Comparison of ENCODE assay signal across 1 cellular context in the genomic region with DNA sequence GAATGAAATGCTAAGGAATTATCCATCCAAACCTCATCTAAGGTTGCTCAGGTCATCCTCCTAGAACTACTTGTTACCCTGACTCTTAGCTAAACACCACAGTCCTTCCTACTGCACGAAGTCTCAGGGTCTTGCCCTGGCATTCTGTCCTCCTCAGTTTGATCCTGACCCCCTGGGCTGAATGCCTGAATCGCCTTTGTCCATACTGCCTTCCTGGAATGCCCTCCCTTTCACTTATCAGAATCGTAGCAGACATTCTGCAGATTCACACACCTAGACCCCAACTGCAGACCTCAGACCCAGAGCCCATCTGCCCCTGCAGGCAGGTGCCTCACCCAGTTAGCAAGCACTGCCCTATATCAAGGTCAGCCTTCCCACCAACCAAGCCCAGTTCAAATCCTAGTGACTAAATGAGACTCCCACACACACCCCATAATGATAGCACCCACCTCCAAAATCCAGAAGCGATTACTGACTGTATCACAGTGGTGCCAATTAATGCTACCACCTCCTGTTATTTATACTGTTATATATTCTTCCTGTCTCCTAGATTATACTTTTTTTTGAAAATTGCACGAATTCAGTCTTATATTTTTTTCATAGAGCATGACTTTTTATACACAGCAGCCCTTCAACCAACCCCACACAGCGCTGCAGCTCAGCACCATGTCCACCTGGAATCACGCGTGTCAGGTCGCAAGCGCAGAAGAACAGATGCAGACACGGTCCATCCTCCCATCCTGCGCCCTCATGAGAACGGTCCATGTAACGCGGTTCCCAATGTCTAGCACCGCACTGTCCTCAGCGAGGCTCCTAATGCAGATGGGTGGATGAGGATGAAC.
TF ChIP-seq lines count a peak whose summit lies in the region.

No MANE protein-coding gene starts in this region.

TF ChIP-seq in GM23338, 12 proteins besides CTCF, POLR2A, EP300 and RAD21 (continued from another document):
- TF ChIP-seq, protein P1, sequence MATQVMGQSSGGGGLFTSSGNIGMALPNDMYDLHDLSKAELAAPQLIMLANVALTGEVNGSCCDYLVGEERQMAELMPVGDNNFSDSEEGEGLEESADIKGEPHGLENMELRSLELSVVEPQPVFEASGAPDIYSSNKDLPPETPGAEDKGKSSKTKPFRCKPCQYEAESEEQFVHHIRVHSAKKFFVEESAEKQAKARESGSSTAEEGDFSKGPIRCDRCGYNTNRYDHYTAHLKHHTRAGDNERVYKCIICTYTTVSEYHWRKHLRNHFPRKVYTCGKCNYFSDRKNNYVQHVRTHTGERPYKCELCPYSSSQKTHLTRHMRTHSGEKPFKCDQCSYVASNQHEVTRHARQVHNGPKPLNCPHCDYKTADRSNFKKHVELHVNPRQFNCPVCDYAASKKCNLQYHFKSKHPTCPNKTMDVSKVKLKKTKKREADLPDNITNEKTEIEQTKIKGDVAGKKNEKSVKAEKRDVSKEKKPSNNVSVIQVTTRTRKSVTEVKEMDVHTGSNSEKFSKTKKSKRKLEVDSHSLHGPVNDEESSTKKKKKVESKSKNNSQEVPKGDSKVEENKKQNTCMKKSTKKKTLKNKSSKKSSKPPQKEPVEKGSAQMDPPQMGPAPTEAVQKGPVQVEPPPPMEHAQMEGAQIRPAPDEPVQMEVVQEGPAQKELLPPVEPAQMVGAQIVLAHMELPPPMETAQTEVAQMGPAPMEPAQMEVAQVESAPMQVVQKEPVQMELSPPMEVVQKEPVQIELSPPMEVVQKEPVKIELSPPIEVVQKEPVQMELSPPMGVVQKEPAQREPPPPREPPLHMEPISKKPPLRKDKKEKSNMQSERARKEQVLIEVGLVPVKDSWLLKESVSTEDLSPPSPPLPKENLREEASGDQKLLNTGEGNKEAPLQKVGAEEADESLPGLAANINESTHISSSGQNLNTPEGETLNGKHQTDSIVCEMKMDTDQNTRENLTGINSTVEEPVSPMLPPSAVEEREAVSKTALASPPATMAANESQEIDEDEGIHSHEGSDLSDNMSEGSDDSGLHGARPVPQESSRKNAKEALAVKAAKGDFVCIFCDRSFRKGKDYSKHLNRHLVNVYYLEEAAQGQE (IDR thresholded peaks at IDR 0.05; ENCODE audit: unreplicated experiment): no peak
- TF ChIP-seq ZNF114 (CRISPR knock-in tag; IDR thresholded peaks at IDR 0.05) (no peak), STAT1 (IDR thresholded peaks at IDR 0.05; ENCODE audit: unreplicated experiment) (no peak)
- TF ChIP-seq, protein P2, sequence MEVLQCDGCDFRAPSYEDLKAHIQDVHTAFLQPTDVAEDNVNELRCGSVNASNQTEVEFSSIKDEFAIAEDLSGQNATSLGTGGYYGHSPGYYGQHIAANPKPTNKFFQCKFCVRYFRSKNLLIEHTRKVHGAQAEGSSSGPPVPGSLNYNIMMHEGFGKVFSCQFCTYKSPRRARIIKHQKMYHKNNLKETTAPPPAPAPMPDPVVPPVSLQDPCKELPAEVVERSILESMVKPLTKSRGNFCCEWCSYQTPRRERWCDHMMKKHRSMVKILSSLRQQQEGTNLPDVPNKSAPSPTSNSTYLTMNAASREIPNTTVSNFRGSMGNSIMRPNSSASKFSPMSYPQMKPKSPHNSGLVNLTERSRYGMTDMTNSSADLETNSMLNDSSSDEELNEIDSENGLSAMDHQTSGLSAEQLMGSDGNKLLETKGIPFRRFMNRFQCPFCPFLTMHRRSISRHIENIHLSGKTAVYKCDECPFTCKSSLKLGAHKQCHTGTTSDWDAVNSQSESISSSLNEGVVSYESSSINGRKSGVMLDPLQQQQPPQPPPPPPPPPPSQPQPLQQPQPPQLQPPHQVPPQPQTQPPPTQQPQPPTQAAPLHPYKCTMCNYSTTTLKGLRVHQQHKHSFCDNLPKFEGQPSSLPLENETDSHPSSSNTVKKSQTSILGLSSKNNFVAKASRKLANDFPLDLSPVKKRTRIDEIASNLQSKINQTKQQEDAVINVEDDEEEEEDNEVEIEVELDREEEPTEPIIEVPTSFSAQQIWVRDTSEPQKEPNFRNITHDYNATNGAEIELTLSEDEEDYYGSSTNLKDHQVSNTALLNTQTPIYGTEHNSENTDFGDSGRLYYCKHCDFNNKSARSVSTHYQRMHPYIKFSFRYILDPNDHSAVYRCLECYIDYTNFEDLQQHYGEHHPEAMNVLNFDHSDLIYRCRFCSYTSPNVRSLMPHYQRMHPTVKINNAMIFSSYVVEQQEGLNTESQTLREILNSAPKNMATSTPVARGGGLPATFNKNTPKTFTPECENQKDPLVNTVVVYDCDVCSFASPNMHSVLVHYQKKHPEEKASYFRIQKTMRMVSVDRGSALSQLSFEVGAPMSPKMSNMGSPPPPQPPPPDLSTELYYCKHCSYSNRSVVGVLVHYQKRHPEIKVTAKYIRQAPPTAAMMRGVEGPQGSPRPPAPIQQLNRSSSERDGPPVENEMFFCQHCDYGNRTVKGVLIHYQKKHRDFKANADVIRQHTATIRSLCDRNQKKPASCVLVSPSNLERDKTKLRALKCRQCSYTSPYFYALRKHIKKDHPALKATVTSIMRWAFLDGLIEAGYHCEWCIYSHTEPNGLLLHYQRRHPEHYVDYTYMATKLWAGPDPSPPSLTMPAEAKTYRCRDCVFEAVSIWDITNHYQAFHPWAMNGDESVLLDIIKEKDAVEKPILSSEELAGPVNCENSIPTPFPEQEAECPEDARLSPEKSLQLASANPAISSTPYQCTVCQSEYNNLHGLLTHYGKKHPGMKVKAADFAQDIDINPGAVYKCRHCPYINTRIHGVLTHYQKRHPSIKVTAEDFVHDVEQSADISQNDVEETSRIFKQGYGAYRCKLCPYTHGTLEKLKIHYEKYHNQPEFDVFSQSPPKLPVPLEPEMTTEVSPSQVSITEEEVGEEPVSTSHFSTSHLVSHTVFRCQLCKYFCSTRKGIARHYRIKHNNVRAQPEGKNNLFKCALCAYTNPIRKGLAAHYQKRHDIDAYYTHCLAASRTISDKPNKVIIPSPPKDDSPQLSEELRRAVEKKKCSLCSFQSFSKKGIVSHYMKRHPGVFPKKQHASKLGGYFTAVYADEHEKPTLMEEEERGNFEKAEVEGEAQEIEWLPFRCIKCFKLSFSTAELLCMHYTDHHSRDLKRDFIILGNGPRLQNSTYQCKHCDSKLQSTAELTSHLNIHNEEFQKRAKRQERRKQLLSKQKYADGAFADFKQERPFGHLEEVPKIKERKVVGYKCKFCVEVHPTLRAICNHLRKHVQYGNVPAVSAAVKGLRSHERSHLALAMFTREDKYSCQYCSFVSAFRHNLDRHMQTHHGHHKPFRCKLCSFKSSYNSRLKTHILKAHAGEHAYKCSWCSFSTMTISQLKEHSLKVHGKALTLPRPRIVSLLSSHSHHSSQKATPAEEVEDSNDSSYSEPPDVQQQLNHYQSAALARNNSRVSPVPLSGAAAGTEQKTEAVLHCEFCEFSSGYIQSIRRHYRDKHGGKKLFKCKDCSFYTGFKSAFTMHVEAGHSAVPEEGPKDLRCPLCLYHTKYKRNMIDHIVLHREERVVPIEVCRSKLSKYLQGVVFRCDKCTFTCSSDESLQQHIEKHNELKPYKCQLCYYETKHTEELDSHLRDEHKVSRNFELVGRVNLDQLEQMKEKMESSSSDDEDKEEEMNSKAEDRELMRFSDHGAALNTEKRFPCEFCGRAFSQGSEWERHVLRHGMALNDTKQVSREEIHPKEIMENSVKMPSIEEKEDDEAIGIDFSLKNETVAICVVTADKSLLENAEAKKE (CRISPR knock-in tag; IDR thresholded peaks at IDR 0.05): no peak
